ENCODE assay signal across 11 cellular contexts in the genomic region with DNA sequence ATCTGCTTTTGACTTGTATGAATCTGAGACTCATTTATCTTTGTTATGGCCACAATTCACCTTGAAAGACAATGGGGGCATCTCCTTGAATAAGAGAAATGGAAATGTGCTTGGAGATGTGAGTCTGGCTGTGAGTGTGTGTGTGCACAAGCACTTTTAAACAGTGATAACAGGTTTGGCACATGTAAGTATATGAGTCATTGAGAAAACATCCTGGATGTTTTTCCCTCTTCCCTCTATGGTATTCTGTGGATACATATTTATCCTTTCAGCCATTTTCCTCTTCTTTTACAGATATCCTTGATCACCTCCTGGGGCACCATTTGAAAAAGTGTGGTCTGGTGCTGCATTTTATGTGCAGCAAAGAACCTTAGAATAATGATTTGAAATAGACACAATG.
DNase-seq lines count a peak whose midpoint lies in the region; ATAC-seq, FAIRE-seq and TF ChIP-seq lines count a peak whose summit lies in the region.
"Had no signal": no experiment of that assay in that cellular context is flagged by ENCODE, and none has a peak within 500 bp of the region (broad histone marks: within the 10 kb centered on the region; RNA-seq: fewer than 3 reads in every experiment).

No MANE protein-coding gene starts in this region.

- intact Hi-C loops in mucosa of descending colon (cut with DNase I, micrococcal nuclease), result no loop called here

- FAIRE-seq in bronchial epithelial cell (lab: Jason Lieb, UNC), result no peak
- FAIRE-seq: frontal cortex had no signal

- peak; percentile 81 for ATAC-seq in mucosa of descending colon
- ATAC-seq in GM18520 (IDR thresholded peaks at IDR 0.05; ENCODE audit: unreplicated experiment), result no peak
- ATAC-seq in GM21526 (IDR thresholded peaks at IDR 0.05; ENCODE audit: low FRiP score, unreplicated experiment), result no peak
- ATAC-seq: naive thymus-derived CD8-positive, alpha-beta T cell had no signal

- H3K4me1 ChIP-seq in mucosa of descending colon (ENCODE audit: low read depth), result no peaks in the 10 kb centered on the region

- no peaks in the 10 kb centered on the region for H3K9me3 ChIP-seq in mucosa of descending colon

- DNase-seq in EH (ENCODE audit: low read depth) (peak; percentile 71), LNCaP clone FGC (ENCODE audit: low read depth) (peak; percentile 32), bronchial epithelial cell (ENCODE audit: low read depth) (peak; percentile 77), mucosa of descending colon (no peak), COLO829 (ENCODE audit: low spot score) (no peak)
- DNase-seq: activated B cell treated with CpG ODN at 0.5 μM for 24 hours; MM.1S; naive thymus-derived CD8-positive, alpha-beta T cell had no signal

- no peak overlapping the region for H3K4me3 ChIP-seq in LNCaP clone FGC (ENCODE audit: low read depth, low read length)
- no peak overlapping the region for H3K4me3 ChIP-seq in bronchial epithelial cell (ENCODE audit: low read depth, low read length)
- no peak overlapping the region for H3K4me3 ChIP-seq in mucosa of descending colon

- TF ChIP-seq CTCF in LNCaP clone FGC (IDR thresholded peaks at IDR 0.05; ENCODE audit: control insufficient read depth, extremely low read depth, insufficient read depth) (no peak), bronchial epithelial cell (IDR thresholded peaks at IDR 0.05; ENCODE audit: insufficient read depth, low read length, severe bottlenecking) (no peak), mucosa of descending colon (IDR thresholded peaks at IDR 0.05) (no peak)

- no peaks in the 10 kb centered on the region for H3K36me3 ChIP-seq in bronchial epithelial cell (ENCODE audit: control insufficient read depth, insufficient read depth, low read length)
- H3K36me3 ChIP-seq in mucosa of descending colon (ENCODE audit: low read depth), result no peaks in the 10 kb centered on the region

- H3K27me3 ChIP-seq in bronchial epithelial cell (ENCODE audit: control insufficient read depth, insufficient read depth, low read length), result no peaks in the 10 kb centered on the region

Comparison
In these comparisons a context has a peak if more than half of its experiments do, and no peak if none do; other contexts are left out.
1. DNase-seq: peak in EH (single experiment), LNCaP clone FGC (single experiment) and bronchial epithelial cell (single experiment); none in mucosa of descending colon (0 of 3) and COLO829 (single experiment).